In the genomic region with DNA sequence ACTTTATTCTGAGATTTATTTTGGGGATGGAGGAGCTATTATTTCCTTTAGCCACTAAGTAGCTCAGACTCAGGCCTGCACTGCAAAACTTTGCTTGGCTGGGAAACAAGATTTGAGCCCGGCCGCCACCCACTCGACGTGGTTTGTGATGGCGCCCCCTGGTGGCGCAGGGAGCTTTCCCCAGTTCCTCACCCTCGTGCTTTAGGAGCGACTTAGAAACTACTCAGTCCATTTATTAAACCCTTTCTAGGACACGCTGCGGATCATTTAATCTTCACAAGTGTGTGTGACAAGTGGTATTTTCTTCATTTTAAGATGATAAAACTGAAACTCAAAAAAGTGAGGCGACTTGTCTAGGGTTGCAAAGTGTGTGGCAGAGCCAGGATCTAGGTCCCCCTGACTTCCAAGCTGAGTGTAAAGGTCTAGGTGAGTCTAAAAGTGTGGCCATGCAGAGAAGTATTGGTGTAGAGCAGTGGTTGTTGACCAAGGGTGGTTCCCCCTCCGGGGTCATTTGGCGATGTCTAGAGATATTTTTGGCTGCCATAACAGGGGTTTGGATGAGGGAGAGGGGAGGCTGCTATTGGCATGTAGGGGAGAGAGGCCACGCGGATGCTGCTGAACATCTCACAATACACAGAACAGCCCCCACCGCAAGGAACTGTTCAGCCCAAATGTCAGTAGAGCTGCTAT, we compare ENCODE assay signal across 8 cellular contexts. TPM values are rescaled to one million over a fixed set of nuclear protein-coding genes. Genes with fewer than 3 reads are reported as not detected.
DNase-seq lines count a peak whose midpoint lies in the region; ATAC-seq and TF ChIP-seq lines count a peak whose summit lies in the region.

No MANE protein-coding gene starts in this region.

- H3K27ac ChIP-seq in esophagus (ENCODE audit: low read depth in 2 of 2, low read length in 1 of 2): peak overlapping the region; percentile 92 to 97

- H3K27me3 Mint-ChIP-seq in natural killer cell (ENCODE audit: low read depth in 2 of 2): peaks cover 0 to 4% of the 10 kb centered on the region in 2 donors

- H3K4me1 ChIP-seq in BE2C (no peaks in the 10 kb centered on the region), esophagus (ENCODE audit: control insufficient read depth in 2 of 2, insufficient read depth in 2 of 2, low read length in 1 of 2) (peaks cover 0 to 11% of the 10 kb centered on the region in 2 donors)

- H3K27me3 ChIP-seq in BE2C: peaks cover 23% of the 10 kb centered on the region; the same call in 1 of the 2 replicates
- H3K27me3 ChIP-seq in esophagus (ENCODE audit: control insufficient read depth in 1 of 2, insufficient read depth in 2 of 2, low read length in 2 of 2): no peaks in the 10 kb centered on the region

- H3K9me3 Mint-ChIP-seq in natural killer cell: no peaks in the 10 kb centered on the region

- peaks cover 19% of the 10 kb centered on the region in 2 donors for H3K4me1 Mint-ChIP-seq in natural killer cell

- H3K36me3 Mint-ChIP-seq in natural killer cell: no peaks in the 10 kb centered on the region

- H3K27ac Mint-ChIP-seq in natural killer cell: peak overlapping the region in 1 of 2 donors; percentile 64

- TF ChIP-seq CTCF in BE2C (IDR thresholded peaks at IDR 0.05; ENCODE audit: low read depth, low read length) (peak; percentile 97), GM20000 (IDR thresholded peaks at IDR 0.05; ENCODE audit: extremely low read depth, missing control alignments) (peak; percentile 74), natural killer cell (IDR thresholded peaks at IDR 0.05) (peak; percentile 96)

- 22 to 23% methylated on average over 16 of the region's 16 CpGs for WGBS in esophagus, 2 donors

- H3K9me3 ChIP-seq in BE2C (no peaks in the 10 kb centered on the region), esophagus (ENCODE audit: control insufficient read depth in 2 of 2, insufficient read depth in 1 of 2, low read depth in 1 of 2, low read length in 1 of 2) (no peaks in the 10 kb centered on the region)

- peak; percentile 55 to 68 (median 59) for ATAC-seq in natural killer cell
- ATAC-seq in stimulated activated naive CD8-positive, alpha-beta T cell treated with anti-CD3 and anti-CD28 coated beads, Interleukin-15, Interleukin-2, amounts not matched to agents 100 U/mL and 50 U/mL, for 24 hours: peak; percentile 56
- no peak for ATAC-seq in HG03520 (IDR thresholded peaks at IDR 0.05; ENCODE audit: unreplicated experiment)

- H3K36me3 ChIP-seq in BE2C (no peaks in the 10 kb centered on the region), esophagus (ENCODE audit: control insufficient read depth in 2 of 2, insufficient read depth in 2 of 2, low read length in 1 of 2) (no peaks in the 10 kb centered on the region)

- peak overlapping the region; percentile 13 for H3K4me3 Mint-ChIP-seq in natural killer cell

- DNase-seq in BE2C: peak; percentile 84
- peak; percentile 66 for DNase-seq in GM20000 (ENCODE audit: low spot score)
- peak; percentile 57 for DNase-seq in NOMO-1 treated with dmso at 0.1 percent for 144 hours (lab: John Stamatoyannopoulos, UW; ENCODE audit: unreplicated experiment)
- DNase-seq in activated CD8-positive, alpha-beta memory T cell treated with anti-CD3 and anti-CD28 coated beads, Interleukin-2, amount 50 U/mL, for 48 hours: peak; percentile 97
- DNase-seq in natural killer cell: peak; percentile 75
- DNase-seq in stimulated activated naive CD8-positive, alpha-beta T cell treated with anti-CD3 and anti-CD28 coated beads, Interleukin-15, Interleukin-2, amounts not matched to agents 100 U/mL and 50 U/mL, for 24 hours: peak; percentile 90

- H3K4me3 ChIP-seq in BE2C (ENCODE audit: low read depth, low read length): no peak overlapping the region
- no peak overlapping the region for H3K4me3 ChIP-seq in esophagus (ENCODE audit: low read depth in 1 of 2, low read length in 2 of 2)

- intact Hi-C loops in natural killer cell (cut with micrococcal nuclease): loop anchor here (1.0 kb wide), 1 partner anchor 332 kb away; no protein-coding TSS in a partner anchor

RNA-seq across cellular contexts. Expression of gene CXCL17, which starts 2.2 kb away (rescaled TPM):
- not detected for polyA plus RNA-seq in BE2C (2012; ENCODE audit: insufficient read depth, insufficient read length, low read depth)
- polyA plus RNA-seq in esophagus: 100 to 1,000 TPM; 107 to 171 TPM
- total RNA-seq in natural killer cell: not detected

RNA-seq across cellular contexts. Expression of gene LIPE, which starts 13.3 kb away (rescaled TPM):
- 14.8 TPM for polyA plus RNA-seq in BE2C (2012; ENCODE audit: insufficient read depth, insufficient read length, low read depth)
- polyA plus RNA-seq in esophagus: 10 to 100 TPM in 1 of 2 donors, 1 to 10 TPM in 1; 9.2 to 11.4 TPM
- total RNA-seq in natural killer cell: 10 to 100 TPM in 2 of 3 donors, 1 to 10 TPM in 1; 5.3 to 13.3 (median 11.7) TPM

RNA-seq across cellular contexts. Expression of gene CNFN, which starts 50.4 kb away (rescaled TPM):
- 1.5 TPM for polyA plus RNA-seq in BE2C (2012; ENCODE audit: insufficient read depth, insufficient read length, low read depth)
- 1,000 to 10,000 TPM; 5,144 to 7,132 TPM for polyA plus RNA-seq in esophagus
- total RNA-seq in natural killer cell: 1 to 10 TPM in 1 of 3 donors, not detected in 2; 1.3 TPM
